Comparison of ENCODE assay signal across 8 cellular contexts in genomic region chr4:7960790-7961655, GRCh38. TPM values are rescaled to one million over a fixed set of nuclear protein-coding genes. Genes with fewer than 3 reads are reported as not detected.
DNase-seq lines count a peak whose midpoint lies in the region; ATAC-seq lines count a peak whose summit lies in the region.

No MANE protein-coding gene starts in this region.

- peak; percentile 55 for ATAC-seq in GM21423 (IDR thresholded peaks at IDR 0.05; ENCODE audit: unreplicated experiment)

- H3K4me1 ChIP-seq in BLaER1, result peaks cover 65% of the 10 kb centered on the region
- H3K4me1 ChIP-seq in Karpas-422 (ENCODE audit: low read length), result peaks cover 6% of the 10 kb centered on the region
- H3K4me1 ChIP-seq in SJCRH30, result peaks cover 34% of the 10 kb centered on the region

- DNase-seq in Karpas-422 (peak; percentile 51), glomerular visceral epithelial cell (ENCODE audit: extremely low spot score) (peak; percentile 99), SJCRH30 (no peak), mesenteric fat pad (ENCODE audit: low spot score) (no peak)
- DNase-seq in activated T-cell treated with anti-CD3 and anti-CD28 coated beads, Interleukin-2, amount 50 U/mL, for 48 hours, result peak; percentile 84 to 88
- peak; percentile 70 to 80 for DNase-seq in stimulated activated CD4-positive, alpha-beta T cell treated with anti-CD3 and anti-CD28 coated beads, Interleukin-2, amount 100 ng/mL, for 24 hours

- H3K9me2 ChIP-seq in Karpas-422 (replicated peaks; ENCODE audit: insufficient read depth, low read length), result no peaks in the 10 kb centered on the region

- no peak overlapping the region for H2AFZ ChIP-seq in Karpas-422 (ENCODE audit: low read length)

- H3K9me3 ChIP-seq in BLaER1 (no peaks in the 10 kb centered on the region), Karpas-422 (ENCODE audit: low read length) (no peaks in the 10 kb centered on the region), SJCRH30 (replicated peaks) (no peaks in the 10 kb centered on the region)

- no peaks in the 10 kb centered on the region for H3K79me2 ChIP-seq in Karpas-422 (ENCODE audit: low read length)

- no peak overlapping the region for H3K9ac ChIP-seq in BLaER1
- no peak overlapping the region for H3K9ac ChIP-seq in Karpas-422 (ENCODE audit: low read length)

- H3K27me3 ChIP-seq in BLaER1 (no peaks in the 10 kb centered on the region), Karpas-422 (ENCODE audit: low read length) (no peaks in the 10 kb centered on the region), SJCRH30 (peaks cover 5% of the 10 kb centered on the region)

- H3K4me2 ChIP-seq in BLaER1 (peak overlapping the region; percentile 92), Karpas-422 (ENCODE audit: low read depth, low read length, poor library complexity, severe bottlenecking) (no peak overlapping the region)

- H3K4me3 ChIP-seq in BLaER1 (0 out of 2 replicates have a peak overlapping the region, but pooled peaks have one; percentile 3), Karpas-422 (ENCODE audit: low read length) (no peak overlapping the region), SJCRH30 (no peak overlapping the region)

- H3K27ac ChIP-seq in BLaER1 (0 out of 2 replicates have a peak overlapping the region, but pooled peaks have one; percentile 20), Karpas-422 (ENCODE audit: low read length) (no peak overlapping the region), SJCRH30 (no peak overlapping the region)

- H3K36me3 ChIP-seq in BLaER1 (no peaks in the 10 kb centered on the region), Karpas-422 (ENCODE audit: insufficient read depth, low read length) (no peaks in the 10 kb centered on the region), SJCRH30 (no peaks in the 10 kb centered on the region)

- H4K20me1 ChIP-seq in BLaER1, result peaks cover 13% of the 10 kb centered on the region; the same call in 1 of the 2 replicates
- no peaks in the 10 kb centered on the region for H4K20me1 ChIP-seq in Karpas-422 (ENCODE audit: insufficient read depth, low read depth, low read length)

RNA-seq across cellular contexts. Expression of gene AFAP1, which starts 21.4 kb away (rescaled TPM):
- not detected in 2 replicates for total RNA-seq in Karpas-422 (2014; rRNA removed; shearing (Covaris generic); ENCODE audit: low replicate concordance)
- 12.3 and 13.9 TPM in 2 replicates for total RNA-seq in SJCRH30 (2014; rRNA removed; shearing (Covaris generic))
- total RNA-seq in mesenteric fat pad, result 33.9 TPM

Comparison
In these comparisons a context has a peak if more than half of its experiments do, and no peak if none do; other contexts are left out.
1. DNase-seq: peak in Karpas-422 (single experiment), activated T-cell treated with anti-CD3 and anti-CD28 coated beads, Interleukin-2, amount 50 U/mL, for 48 hours (2 of 2), glomerular visceral epithelial cell (single experiment) and stimulated activated CD4-positive, alpha-beta T cell treated with anti-CD3 and anti-CD28 coated beads, Interleukin-2, amount 100 ng/mL, for 24 hours (2 of 2); none in SJCRH30 (0 of 2) and mesenteric fat pad (single experiment).
2. RNA of gene AFAP1, which starts 21.4 kb away (total RNA-seq): 33.9 TPM in mesenteric fat pad (single experiment) and 12.3 to 13.9 TPM in SJCRH30; not detected in Karpas-422; every median in the first group is over 10 times any median in the second.